ENCODE assay signal across 14 cellular contexts in the genomic region with DNA sequence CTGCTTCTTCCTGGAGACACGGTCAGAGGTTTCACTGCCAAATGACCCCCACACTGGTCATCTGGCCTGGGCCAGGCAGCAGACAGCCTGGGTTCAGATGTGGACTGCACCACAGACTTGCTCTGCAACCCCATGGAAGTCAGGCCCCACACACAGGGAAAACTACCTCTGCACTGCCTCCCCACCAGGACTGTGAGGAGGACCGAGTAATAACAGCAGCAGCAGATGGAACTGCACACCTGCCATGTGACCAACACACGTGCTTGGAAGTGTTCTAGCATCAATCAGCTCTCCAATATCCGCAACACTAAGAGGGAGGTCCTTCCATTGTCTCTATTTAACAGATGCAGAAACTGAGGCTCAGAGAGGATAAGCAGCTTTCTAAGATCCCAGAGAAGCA.
"Had no signal": no experiment of that assay in that cellular context is flagged by ENCODE, and none has a peak within 500 bp of the region (broad histone marks: within the 10 kb centered on the region; RNA-seq: fewer than 3 reads in every experiment).

No MANE protein-coding gene starts in this region.

- H3K27me3 Mint-ChIP-seq: activated CD4-positive, alpha-beta T cell treated with anti-CD3 and anti-CD28 coated beads for 36 hours; activated T-helper 17 cell treated with anti-CD3 and anti-CD28 coated beads, Interleukin-2, amount 50 U/mL, for 72 hours had no signal

- DNase-seq: activated CD4-positive, alpha-beta T cell treated with anti-CD3 and anti-CD28 coated beads for 36 hours; activated naive CD4-positive, alpha-beta T cell treated with anti-CD3 and anti-CD28 coated beads for 36 hours; central memory CD4-positive, alpha-beta T cell; effector CD4-positive, alpha-beta T cell; stimulated activated CD4-positive, alpha-beta T cell treated with anti-CD3 and anti-CD28 coated beads, Interleukin-4, amount 100 ng/mL, for 4 hours; tibial artery; WERI-Rb-1 had no signal

- H3K4me3 ChIP-seq: coronary artery, gastroesophageal sphincter, hepatocyte, skin epidermis, tibial artery, vagina had no signal

- H3K9me3 ChIP-seq: gastroesophageal sphincter, tibial artery, vagina had no signal

- H3K9me3 Mint-ChIP-seq: activated naive CD4-positive, alpha-beta T cell treated with anti-CD3 and anti-CD28 coated beads for 36 hours; activated T-helper 17 cell treated with anti-CD3 and anti-CD28 coated beads, Interleukin-2, amount 50 U/mL, for 72 hours; mesothelial cell of epicardium had no signal

- H3K27ac Mint-ChIP-seq: activated CD4-positive, alpha-beta T cell treated with anti-CD3 and anti-CD28 coated beads for 36 hours; activated naive CD4-positive, alpha-beta T cell treated with anti-CD3 and anti-CD28 coated beads for 36 hours; activated T-helper 17 cell treated with anti-CD3 and anti-CD28 coated beads, Interleukin-2, amount 50 U/mL, for 72 hours; mesothelial cell of epicardium had no signal

- H3K27me3 ChIP-seq: gastroesophageal sphincter, hepatocyte, tibial artery, vagina had no signal

- H3K4me3 Mint-ChIP-seq: activated CD4-positive, alpha-beta T cell treated with anti-CD3 and anti-CD28 coated beads for 36 hours; activated naive CD4-positive, alpha-beta T cell treated with anti-CD3 and anti-CD28 coated beads for 36 hours; activated T-helper 17 cell treated with anti-CD3 and anti-CD28 coated beads, Interleukin-2, amount 50 U/mL, for 72 hours; mesothelial cell of epicardium had no signal

- ATAC-seq: activated T-helper 17 cell treated with anti-CD3 and anti-CD28 coated beads, Interleukin-2, amount 50 U/mL, for 72 hours had no signal

- H3K27ac ChIP-seq: coronary artery, hepatocyte, skin epidermis, tibial artery, vagina had no signal
